In the genomic region with DNA sequence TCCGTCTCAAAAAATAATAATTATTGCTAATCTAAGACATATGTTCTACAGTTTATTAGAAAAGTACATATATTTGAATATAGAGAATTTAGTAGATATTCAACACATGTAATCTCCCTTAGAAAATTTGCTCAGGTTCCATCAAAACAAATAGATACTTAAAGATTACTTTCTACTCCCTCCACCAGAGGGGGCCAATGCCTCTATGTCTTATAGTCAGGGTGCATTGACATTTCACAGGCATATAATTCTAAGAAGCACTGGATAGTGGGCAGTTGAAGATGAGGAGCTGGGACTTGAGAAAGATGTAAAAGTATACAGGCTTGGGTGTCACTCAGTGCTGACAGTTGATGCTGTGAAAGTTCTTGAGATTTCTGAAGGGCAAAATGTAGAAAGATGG, we compare ENCODE assay signal across 8 cellular contexts.
DNase-seq lines count a peak whose midpoint lies in the region; ATAC-seq, FAIRE-seq and TF ChIP-seq lines count a peak whose summit lies in the region.

No MANE protein-coding gene starts in this region.

- H3K9me3 ChIP-seq in colonic mucosa (no peaks in the 10 kb centered on the region), small intestine (ENCODE audit: control insufficient read depth, low read depth) (no peaks in the 10 kb centered on the region)

- ATAC-seq in activated CD4-positive, alpha-beta T cell treated with anti-CD3 and anti-CD28 coated beads for 36 hours: no peak
- ATAC-seq in HG02678 (IDR thresholded peaks at IDR 0.05; ENCODE audit: unreplicated experiment): no peak
- no peak for ATAC-seq in HG02884 (IDR thresholded peaks at IDR 0.05; ENCODE audit: unreplicated experiment)

- H3K9me3 Mint-ChIP-seq in activated CD4-positive, alpha-beta T cell treated with anti-CD3 and anti-CD28 coated beads for 36 hours (ENCODE audit: low read depth): peaks cover 3% of the 10 kb centered on the region

- FAIRE-seq in small intestine (lab: Jason Lieb, UNC) (no peak), RCC 7860 (lab: Jason Lieb, UNC) (no peak)

- H3K9ac ChIP-seq in colonic mucosa (ENCODE audit: low read depth in 2 of 2, low read length in 2 of 2): no peak overlapping the region

- H3K36me3 ChIP-seq in colonic mucosa: no peaks in the 10 kb centered on the region
- H3K36me3 ChIP-seq in small intestine (ENCODE audit: control insufficient read depth in 2 of 2, insufficient read depth in 2 of 2, low read length in 2 of 2): no peaks in the 10 kb centered on the region

- WGBS in small intestine, 3 donors: 27 to 48% (median 33%) methylated on average over 1 of the region's 1 CpG

- CTCF ChIA-PET in activated CD4-positive, alpha-beta T cell treated with anti-CD3 and anti-CD28 coated beads for 36 hours (lab: Charles Lee): interaction anchor here (0.6 kb wide), 1 partner anchor 301 kb away, joined by 3 read pairs; no protein-coding TSS in a partner anchor

- no peaks in the 10 kb centered on the region for H3K4me1 Mint-ChIP-seq in activated CD4-positive, alpha-beta T cell treated with anti-CD3 and anti-CD28 coated beads for 36 hours

- POLR2A ChIA-PET in activated CD4-positive, alpha-beta T cell treated with anti-CD3 and anti-CD28 coated beads for 36 hours (lab: Charles Lee): no interaction called here

- H3K4me1 ChIP-seq in colonic mucosa (no peaks in the 10 kb centered on the region), small intestine (ENCODE audit: control insufficient read depth in 2 of 2, insufficient read depth in 1 of 2, low read depth in 1 of 2, low read length in 1 of 2) (no peaks in the 10 kb centered on the region)

- peaks cover 6% of the 10 kb centered on the region for H3K27me3 Mint-ChIP-seq in activated CD4-positive, alpha-beta T cell treated with anti-CD3 and anti-CD28 coated beads for 36 hours

- no peaks in the 10 kb centered on the region for H3K27me3 ChIP-seq in colonic mucosa
- H3K27me3 ChIP-seq in small intestine (ENCODE audit: control insufficient read depth in 2 of 2, insufficient read depth in 2 of 2, low read length in 2 of 2): no peaks in the 10 kb centered on the region

- H3K27ac ChIP-seq in colonic mucosa (no peak overlapping the region), small intestine (ENCODE audit: low read depth in 1 of 2, low read length in 1 of 2) (no peak overlapping the region)

- no peak overlapping the region for H3K4me3 Mint-ChIP-seq in activated CD4-positive, alpha-beta T cell treated with anti-CD3 and anti-CD28 coated beads for 36 hours

- no peaks in the 10 kb centered on the region for H3K36me3 Mint-ChIP-seq in activated CD4-positive, alpha-beta T cell treated with anti-CD3 and anti-CD28 coated beads for 36 hours (ENCODE audit: low read depth)

- H3K4me3 ChIP-seq in colonic mucosa: no peak overlapping the region
- no peak overlapping the region for H3K4me3 ChIP-seq in small intestine (ENCODE audit: low read depth in 1 of 2, low read length in 2 of 2)

- no peak overlapping the region for H3K27ac Mint-ChIP-seq in activated CD4-positive, alpha-beta T cell treated with anti-CD3 and anti-CD28 coated beads for 36 hours

- TF ChIP-seq CTCF in colonic mucosa (IDR thresholded peaks at IDR 0.05): peak; percentile 23

- intact Hi-C loops in activated CD4-positive, alpha-beta T cell treated with anti-CD3 and anti-CD28 coated beads for 36 hours (cut with DNase I, micrococcal nuclease): loop anchor here (5.0 to 10.0 kb wide), 2 partner anchors 297 to 499 kb away; no protein-coding TSS in a partner anchor
- intact Hi-C loops in colonic mucosa (cut with DNase I): no loop called here

- peak; percentile 8 for DNase-seq in activated CD4-positive, alpha-beta T cell treated with anti-CD3 and anti-CD28 coated beads for 36 hours
- no peak for DNase-seq in activated CD4-positive, alpha-beta T cell treated with anti-CD3 and anti-CD28 coated beads for 1 hour
- DNase-seq in MV-4-11 (lab: John Stamatoyannopoulos, UW): peak; percentile 26
- peak; percentile 21 for DNase-seq in colonic mucosa
- peak; percentile 12 for DNase-seq in small intestine
- DNase-seq in RCC 7860 (ENCODE audit: low spot score): no peak

Comparison
In these comparisons a context has a peak if more than half of its experiments do, and no peak if none do; other contexts are left out.
1. DNase-seq: peak in activated CD4-positive, alpha-beta T cell treated with anti-CD3 and anti-CD28 coated beads for 36 hours (single experiment), MV-4-11 (single experiment), colonic mucosa (single experiment) and small intestine (single experiment); none in activated CD4-positive, alpha-beta T cell treated with anti-CD3 and anti-CD28 coated beads for 1 hour (single experiment) and RCC 7860 (single experiment).